ENCODE assay signal across 1 cellular context in genomic region chr18:31101148-31102019, GRCh38.
TF ChIP-seq lines count a peak whose summit lies in the region.

No MANE protein-coding gene starts in this region.

TF ChIP-seq in H1, 55 proteins besides CTCF, POLR2A, EP300 and RAD21:
- TF ChIP-seq CTBP2 (IDR thresholded peaks at IDR 0.05; ENCODE audit: borderline replicate concordance, insufficient read depth, insufficient read length, low read length) (no peak), JUN (IDR thresholded peaks at IDR 0.05; ENCODE audit: low read depth, low read length) (no peak), MAFK (IDR thresholded peaks at IDR 0.05; ENCODE audit: low read depth, low read length) (no peak), POU5F1 (IDR thresholded peaks at IDR 0.05; ENCODE audit: low read depth, low read length) (no peak), RNF2 (IDR thresholded peaks at IDR 0.05; ENCODE audit: borderline replicate concordance, low read depth, low read length, missing control alignments, poor library complexity, severe bottlenecking) (no peak), CHD1 (IDR thresholded peaks at IDR 0.05; ENCODE audit: low read depth, low read length) (no peak), NRF1 (IDR thresholded peaks at IDR 0.05; ENCODE audit: low read depth, low read length) (no peak), CHD2 (IDR thresholded peaks at IDR 0.05; ENCODE audit: low read length) (no peak), HDAC6 (IDR thresholded peaks at IDR 0.05; ENCODE audit: low read depth, low read length) (no peak), CBX8 (IDR thresholded peaks at IDR 0.05; ENCODE audit: borderline replicate concordance, low read depth, low read length) (no peak), SUZ12 (IDR thresholded peaks at IDR 0.05; ENCODE audit: low read length) (no peak), ASH2L (IDR thresholded peaks at IDR 0.05; ENCODE audit: low read length) (peak; percentile 96), NANOG (IDR thresholded peaks at IDR 0.05; ENCODE audit: insufficient read depth, low read depth, low read length, poor library complexity, severe bottlenecking) (no peak), ZNF274 (IDR thresholded peaks at IDR 0.05; ENCODE audit: borderline replicate concordance, extremely low read depth, low read length) (no peak), HDAC2 (IDR thresholded peaks at IDR 0.05; ENCODE audit: borderline replicate concordance in 1 of 2, low read depth in 2 of 2, low read length in 2 of 2) (0 out of 4 replicates have a peak, but pooled peaks of 1 of the 2 experiments have one; percentile 5), CREB1 (IDR thresholded peaks at IDR 0.05) (no peak), GTF2F1 (IDR thresholded peaks at IDR 0.05; ENCODE audit: borderline replicate concordance, low read depth, low read length) (no peak), KDM1A (IDR thresholded peaks at IDR 0.05; ENCODE audit: borderline replicate concordance, low read length) (no peak), SP1 (IDR thresholded peaks at IDR 0.05; ENCODE audit: low read depth, low read length) (no peak), SIX5 (IDR thresholded peaks at IDR 0.05; ENCODE audit: low read depth, low read length) (no peak), RXRA (IDR thresholded peaks at IDR 0.05; ENCODE audit: insufficient read depth, low read depth, low read length) (no peak), POLR2AphosphoS5 (IDR thresholded peaks at IDR 0.05; ENCODE audit: low read depth, low read length) (peak; percentile 63; the same call in 1 of the 2 replicates), RFX5 (IDR thresholded peaks at IDR 0.05; ENCODE audit: borderline replicate concordance, low read depth, low read length) (no peak), BACH1 (IDR thresholded peaks at IDR 0.05; ENCODE audit: low read length) (no peak), SP2 (IDR thresholded peaks at IDR 0.05; ENCODE audit: low read length) (no peak), USF2 (IDR thresholded peaks at IDR 0.05; ENCODE audit: low read length) (no peak), SAP30 (IDR thresholded peaks at IDR 0.05; ENCODE audit: insufficient read depth, insufficient replicate concordance, low read length) (no peak), TBP (IDR thresholded peaks at IDR 0.05; ENCODE audit: low read depth, low read length) (no peak; the same call in 1 of the 2 replicates), TAF7 (optimal IDR thresholded peaks at IDR 0.05; ENCODE audit: borderline replicate concordance, low read depth, low read length) (peak; percentile 20), CEBPB (IDR thresholded peaks at IDR 0.05; ENCODE audit: low read depth, low read length) (no peak), EGR1 (IDR thresholded peaks at IDR 0.05; ENCODE audit: borderline replicate concordance, low read depth, low read length) (no peak), MAX (IDR thresholded peaks at IDR 0.05) (peak; percentile 30; the same call in 1 of the 2 replicates), ATF2 (IDR thresholded peaks at IDR 0.05; ENCODE audit: low read length) (no peak), BCL11A (IDR thresholded peaks at IDR 0.05; ENCODE audit: low read depth in 2 of 2, low read length in 2 of 2) (no peak), BRCA1 (IDR thresholded peaks at IDR 0.05; ENCODE audit: low read depth, low read length) (no peak), SIN3A (conservative IDR thresholded peaks at IDR 0.05 in 1 of 2, IDR thresholded peaks at IDR 0.05 in 1 of 2; ENCODE audit: low read depth in 1 of 2, low read length in 2 of 2) (0 out of 4 replicates have a peak, but pooled peaks of 1 of the 2 experiments have one; percentile 36), RBBP5 (IDR thresholded peaks at IDR 0.05; ENCODE audit: borderline replicate concordance, low read depth, low read length) (peak; percentile 66; the same call in 1 of the 2 replicates), TEAD4 (IDR thresholded peaks at IDR 0.05; ENCODE audit: low read depth, low read length) (no peak), SP4 (IDR thresholded peaks at IDR 0.05; ENCODE audit: low read length) (no peak), KDM4A (IDR thresholded peaks at IDR 0.05; ENCODE audit: low read depth, low read length, severe bottlenecking) (peak; percentile 37), KDM5A (IDR thresholded peaks at IDR 0.05; ENCODE audit: low read length) (no peak), FOSL1 (IDR thresholded peaks at IDR 0.05; ENCODE audit: insufficient read depth, low read depth, low read length) (no peak), SIRT6 (IDR thresholded peaks at IDR 0.05; ENCODE audit: low read length) (no peak), EZH2 (IDR thresholded peaks at IDR 0.05; ENCODE audit: low read depth, low read length, severe bottlenecking) (no peak), PHF8 (conservative IDR thresholded peaks at IDR 0.05; ENCODE audit: low read depth, low read length) (peak; percentile 61), JUND (IDR thresholded peaks at IDR 0.05; ENCODE audit: low read length) (no peak), TCF12 (IDR thresholded peaks at IDR 0.05; ENCODE audit: low read depth, low read length) (no peak), CHD7 (IDR thresholded peaks at IDR 0.05; ENCODE audit: insufficient replicate concordance, low read length) (no peak), YY1 (IDR thresholded peaks at IDR 0.05; ENCODE audit: low read depth, low read length) (no peak), CBX5 (IDR thresholded peaks at IDR 0.05; ENCODE audit: low read depth, low read length) (no peak), TAF1 (IDR thresholded peaks at IDR 0.05; ENCODE audit: low read depth, low read length) (peak; percentile 71; the same call in 1 of the 2 replicates), SRF (IDR thresholded peaks at IDR 0.05; ENCODE audit: low read depth, low read length) (no peak), GABPA (IDR thresholded peaks at IDR 0.05; ENCODE audit: borderline replicate concordance, insufficient read depth, low read length) (no peak)
- TF ChIP-seq, protein P1, sequence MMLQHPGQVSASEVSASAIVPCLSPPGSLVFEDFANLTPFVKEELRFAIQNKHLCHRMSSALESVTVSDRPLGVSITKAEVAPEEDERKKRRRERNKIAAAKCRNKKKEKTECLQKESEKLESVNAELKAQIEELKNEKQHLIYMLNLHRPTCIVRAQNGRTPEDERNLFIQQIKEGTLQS (IDR thresholded peaks at IDR 0.05; ENCODE audit: insufficient read depth, low read depth, low read length): no peak
- TF ChIP-seq, protein P2, sequence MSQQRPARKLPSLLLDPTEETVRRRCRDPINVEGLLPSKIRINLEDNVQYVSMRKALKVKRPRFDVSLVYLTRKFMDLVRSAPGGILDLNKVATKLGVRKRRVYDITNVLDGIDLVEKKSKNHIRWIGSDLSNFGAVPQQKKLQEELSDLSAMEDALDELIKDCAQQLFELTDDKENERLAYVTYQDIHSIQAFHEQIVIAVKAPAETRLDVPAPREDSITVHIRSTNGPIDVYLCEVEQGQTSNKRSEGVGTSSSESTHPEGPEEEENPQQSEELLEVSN (IDR thresholded peaks at IDR 0.05): peak; percentile 14; the same call in 1 of the 2 replicates
